17 cellular contexts compared by ENCODE assay signal in the genomic region with DNA sequence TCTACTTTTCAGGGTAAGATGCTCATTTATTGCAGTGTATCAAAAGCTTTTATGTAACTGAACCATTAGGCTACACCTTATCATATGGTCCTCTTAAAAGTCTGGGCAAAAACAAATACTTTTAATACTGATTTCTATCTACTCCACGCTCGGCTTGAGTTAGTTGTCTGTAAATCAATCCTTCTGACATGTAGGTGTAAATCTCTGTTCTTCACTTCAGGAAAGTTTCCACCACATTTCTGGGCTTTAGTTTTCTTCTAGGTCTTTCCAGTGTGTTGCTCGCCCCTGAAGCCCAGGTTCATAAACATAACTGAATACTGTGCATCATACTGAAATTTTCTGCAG.
DNase-seq lines count a peak whose midpoint lies in the region; ATAC-seq and TF ChIP-seq lines count a peak whose summit lies in the region.
"Had no signal": no experiment of that assay in that cellular context is flagged by ENCODE, and none has a peak within 500 bp of the region (broad histone marks: within the 10 kb centered on the region; RNA-seq: fewer than 3 reads in every experiment).

No MANE protein-coding gene starts in this region.

- ATAC-seq in GM19025 (IDR thresholded peaks at IDR 0.05; ENCODE audit: low read depth, unreplicated experiment) (peak; percentile 9), HG02610 (IDR thresholded peaks at IDR 0.05; ENCODE audit: unreplicated experiment) (peak; percentile 19), HG03280 (IDR thresholded peaks at IDR 0.05; ENCODE audit: unreplicated experiment) (peak; percentile 18)
- ATAC-seq: esophagus mucosa had no signal

- H3K27ac ChIP-seq in WERI-Rb-1, result no peak overlapping the region
- no peak overlapping the region for H3K27ac ChIP-seq in SJCRH30
- H3K27ac ChIP-seq: neural progenitor cell, suprapubic skin, vagina had no signal

- no peak overlapping the region for H3K4me3 ChIP-seq in WERI-Rb-1 (ENCODE audit: low read depth, low read length)
- H3K4me3 ChIP-seq in SJCRH30, result no peak overlapping the region
- H3K4me3 ChIP-seq: neural progenitor cell, suprapubic skin, vagina had no signal

- H3K36me3 ChIP-seq in WERI-Rb-1 (no peaks in the 10 kb centered on the region), SJCRH30 (no peaks in the 10 kb centered on the region)
- H3K36me3 ChIP-seq: neural progenitor cell, suprapubic skin, vagina had no signal

- no peak for TF ChIP-seq CTCF in WERI-Rb-1 (IDR thresholded peaks at IDR 0.05; ENCODE audit: low read depth, low read length)

- H3K27me3 ChIP-seq in WERI-Rb-1 (ENCODE audit: insufficient read depth, low read depth, severe bottlenecking) (no peaks in the 10 kb centered on the region), SJCRH30 (no peaks in the 10 kb centered on the region)
- H3K27me3 ChIP-seq: neural progenitor cell, suprapubic skin, vagina had no signal

- DNase-seq in NCI-H2196 (lab: John Stamatoyannopoulos, UW; ENCODE audit: unreplicated experiment) (no peak), WERI-Rb-1 (no peak), SJCRH30 (no peak), DMS153 treated with DMSO at 0.1 percent for 48 hours (lab: John Stamatoyannopoulos, UW; ENCODE audit: unreplicated experiment) (no peak)
- DNase-seq: activated CD4-positive, alpha-beta T cell treated with anti-CD3 and anti-CD28 coated beads, Interleukin-2, amount 10 ng/mL, durations not matched to agents 24 days and 14 days; central memory CD4-positive, alpha-beta T cell; MV-4-11; NCI-H2029; NCI-H510A; stimulated activated CD8-positive, alpha-beta memory T cell treated with anti-CD3 and anti-CD28 coated beads, Interleukin-4, amount 100 ng/mL, for 48 hours had no signal

- no peaks in the 10 kb centered on the region for H3K4me1 ChIP-seq in SJCRH30
- H3K4me1 ChIP-seq: neural progenitor cell, suprapubic skin, vagina had no signal

- H3K9me3 ChIP-seq in WERI-Rb-1 (ENCODE audit: severe bottlenecking) (no peaks in the 10 kb centered on the region), SJCRH30 (replicated peaks) (no peaks in the 10 kb centered on the region)
- H3K9me3 ChIP-seq: suprapubic skin, vagina had no signal
